In genomic region chr2:105458076-105458475, GRCh38 we compare ENCODE assay signal across 7 cellular contexts.
"Had no signal": no experiment of that assay in that cellular context is flagged by ENCODE, and none has a peak within 500 bp of the region (broad histone marks: within the 10 kb centered on the region; RNA-seq: fewer than 3 reads in every experiment).

No MANE protein-coding gene starts in this region.

- H3K4me1 Mint-ChIP-seq: IgD-negative memory B cell had no signal

- H3K27ac Mint-ChIP-seq: GM23338, H9 had no signal

- H3K36me3 Mint-ChIP-seq: IgD-negative memory B cell had no signal

- H3K4me3 ChIP-seq: GM23338 had no signal

- H3K4me3 Mint-ChIP-seq: GM23338, H9, IgD-negative memory B cell had no signal

- DNase-seq: H9, HCEC 1CT, KG1 had no signal

- ATAC-seq: GM23338, HepG2 had no signal

- H3K9me3 Mint-ChIP-seq: GM23338, H9 had no signal

- H3K27ac ChIP-seq: HL-60 had no signal
